7 cellular contexts compared by ENCODE assay signal in the genomic region with DNA sequence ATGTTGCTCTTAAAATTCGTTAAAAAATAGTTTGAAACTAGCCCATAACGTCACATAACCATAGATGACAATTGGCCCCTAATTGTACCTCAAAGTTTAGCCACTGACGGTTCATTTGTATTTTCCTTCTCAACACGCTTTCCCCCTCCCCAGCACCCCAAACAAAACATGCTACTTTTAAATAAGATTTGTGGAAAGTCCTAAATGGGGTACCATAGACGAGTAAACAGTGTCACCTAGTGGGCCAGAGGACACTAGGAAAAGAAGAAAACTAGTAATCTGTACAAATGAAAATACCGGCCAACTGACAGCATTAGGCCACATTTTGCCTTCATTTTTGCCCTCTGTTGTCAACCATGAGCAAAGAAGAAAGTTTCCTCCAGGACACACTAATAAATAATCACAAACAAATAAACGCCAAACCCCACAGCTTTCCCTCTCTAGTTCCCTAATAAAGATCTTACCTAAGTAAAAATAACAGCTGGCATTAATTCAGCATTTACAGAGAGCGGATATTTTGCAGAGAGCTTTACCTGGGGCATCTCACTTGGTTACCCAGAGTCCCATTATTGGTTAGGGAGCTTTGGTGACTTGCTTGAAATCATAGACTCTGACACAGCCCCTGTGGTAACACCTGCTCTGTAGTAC.
DNase-seq lines count a peak whose midpoint lies in the region; TF ChIP-seq lines count a peak whose summit lies in the region.

No MANE protein-coding gene starts in this region.

- TF ChIP-seq CTCF in HEK293 (tag by site-specific recombination; IDR thresholded peaks at IDR 0.05) (peak; percentile 51), dorsolateral prefrontal cortex (IDR thresholded peaks at IDR 0.05 in 54 of 56, conservative IDR thresholded peaks at IDR 0.05 in 2 of 56; ENCODE audit: low read depth in 1 of 56, partially characterized antibody in 56 of 56) (peak; percentile 34 to 88 (median 67)), prostate gland (IDR thresholded peaks at IDR 0.05) (peak in 3 of 4 experiments; percentile 51 to 71 (median 59))

- DNase-seq in NCI-H446 treated with DMSO at 0.1 percent for 48 hours (lab: John Stamatoyannopoulos, UW) (peak; percentile 37), dorsolateral prefrontal cortex (peak in 1 of 10 donors; percentile 20), prostate gland (ENCODE audit: low spot score) (peak; percentile 31), OCI-M2 (lab: John Stamatoyannopoulos, UW; ENCODE audit: unreplicated experiment) (no peak)
- DNase-seq in activated CD4-positive, CD25-positive, alpha-beta regulatory T cell (lab: John Stamatoyannopoulos, UW): no peak
- no peak for DNase-seq in activated CD4-positive, CD25-positive, alpha-beta regulatory T cell treated with anti-CD3 and anti-CD28 coated beads, Interleukin-2, amount 50 U/mL, for 72 hours

- H3K36me3 ChIP-seq in HEK293 (ENCODE audit: control insufficient read depth in 2 of 2, insufficient read depth in 1 of 2, low read length in 2 of 2) (no peaks in the 10 kb centered on the region), prostate gland (no peaks in the 10 kb centered on the region)

- H3K4me1 ChIP-seq in HEK293 (ENCODE audit: control insufficient read depth, insufficient read depth, low read length): no peaks in the 10 kb centered on the region
- H3K4me1 ChIP-seq in prostate gland (replicated peaks): no peaks in the 10 kb centered on the region

- POLR2A ChIA-PET in HEK293 (lab: Yijun Ruan, JAX): no interaction called here

- WGBS in prostate gland: 24% methylated on average over 8 of the region's 8 CpGs

- CTCF ChIA-PET in HEK293 (lab: Yijun Ruan, JAX): interaction anchor here (0.6 to 6.2 kb wide), 9 partner anchors 66 to 1292 kb away, joined by 3 to 29 read pairs (median 4); no protein-coding TSS in a partner anchor

- no peaks in the 10 kb centered on the region for H3K9me3 ChIP-seq in HEK293 (ENCODE audit: control insufficient read depth, insufficient read depth, low read depth, low read length)
- H3K9me3 ChIP-seq in prostate gland: no peaks in the 10 kb centered on the region

- H3K4me3 ChIP-seq in HEK293 (ENCODE audit: low read depth, low read length): no peak overlapping the region
- H3K4me3 ChIP-seq in dorsolateral prefrontal cortex: peak overlapping the region in 37 of 59 donors; percentile 4 to 58 (median 26)
- H3K4me3 ChIP-seq in prostate gland: no peak overlapping the region

- no peaks in the 10 kb centered on the region for H3K27me3 ChIP-seq in dorsolateral prefrontal cortex
- H3K27me3 ChIP-seq in prostate gland (replicated peaks; ENCODE audit: insufficient read depth): no peaks in the 10 kb centered on the region

- TF ChIP-seq POLR2A in prostate gland (IDR thresholded peaks at IDR 0.05): no peak

- H3K27ac ChIP-seq in HEK293 (ENCODE audit: extremely low read depth, low read depth, low read length) (no peak overlapping the region), dorsolateral prefrontal cortex (peak overlapping the region in 6 of 59 donors; percentile 2 to 64 (median 24)), prostate gland (no peak overlapping the region)

- intact Hi-C loops in dorsolateral prefrontal cortex (cut with DNase I): loop anchor here (2.0 to 10.0 kb wide), 7 partner anchors 65 to 1413 kb away; a partner anchor contains a TSS
- intact Hi-C loops in prostate gland (cut with DNase I): no loop called here

TF ChIP-seq in HEK293, 187 proteins besides CTCF, POLR2A, EP300 and RAD21:
- 0 out of 2 replicates have a peak, but pooled peaks have one; percentile 28 for TF ChIP-seq PRDM1 (tag by site-specific recombination; IDR thresholded peaks at IDR 0.05)
- no peak for TF ChIP-seq ZNF610 (tag by site-specific recombination; IDR thresholded peaks at IDR 0.05; ENCODE audit: borderline replicate concordance)
- peak; percentile 90 for TF ChIP-seq ZNF654 (tag by site-specific recombination; IDR thresholded peaks at IDR 0.05; ENCODE audit: low read depth)
- TF ChIP-seq ZNF664 (tag by site-specific recombination; IDR thresholded peaks at IDR 0.05): no peak
- TF ChIP-seq ZNF311 (tag by site-specific recombination; IDR thresholded peaks at IDR 0.05; ENCODE audit: borderline replicate concordance): no peak
- TF ChIP-seq, protein P1, sequence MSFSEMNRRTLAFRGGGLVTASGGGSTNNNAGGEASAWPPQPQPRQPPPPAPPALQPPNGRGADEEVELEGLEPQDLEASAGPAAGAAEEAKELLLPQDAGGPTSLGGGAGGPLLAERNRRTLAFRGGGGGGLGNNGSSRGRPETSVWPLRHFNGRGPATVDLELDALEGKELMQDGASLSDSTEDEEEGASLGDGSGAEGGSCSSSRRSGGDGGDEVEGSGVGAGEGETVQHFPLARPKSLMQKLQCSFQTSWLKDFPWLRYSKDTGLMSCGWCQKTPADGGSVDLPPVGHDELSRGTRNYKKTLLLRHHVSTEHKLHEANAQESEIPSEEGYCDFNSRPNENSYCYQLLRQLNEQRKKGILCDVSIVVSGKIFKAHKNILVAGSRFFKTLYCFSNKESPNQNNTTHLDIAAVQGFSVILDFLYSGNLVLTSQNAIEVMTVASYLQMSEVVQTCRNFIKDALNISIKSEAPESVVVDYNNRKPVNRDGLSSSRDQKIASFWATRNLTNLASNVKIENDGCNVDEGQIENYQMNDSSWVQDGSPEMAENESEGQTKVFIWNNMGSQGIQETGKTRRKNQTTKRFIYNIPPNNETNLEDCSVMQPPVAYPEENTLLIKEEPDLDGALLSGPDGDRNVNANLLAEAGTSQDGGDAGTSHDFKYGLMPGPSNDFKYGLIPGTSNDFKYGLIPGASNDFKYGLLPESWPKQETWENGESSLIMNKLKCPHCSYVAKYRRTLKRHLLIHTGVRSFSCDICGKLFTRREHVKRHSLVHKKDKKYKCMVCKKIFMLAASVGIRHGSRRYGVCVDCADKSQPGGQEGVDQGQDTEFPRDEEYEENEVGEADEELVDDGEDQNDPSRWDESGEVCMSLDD (tag by site-specific recombination; IDR thresholded peaks at IDR 0.05): no peak
- no peak for TF ChIP-seq ZNF155 (tag by site-specific recombination; IDR thresholded peaks at IDR 0.05)
- TF ChIP-seq ZBTB8A (tag by site-specific recombination; IDR thresholded peaks at IDR 0.05): 0 out of 2 replicates have a peak, but pooled peaks have one; percentile 21
TF ChIP-seq in HEK293: peak in this region for 3.

Comparison
In these comparisons a context has a peak if more than half of its experiments do, and no peak if none do; other contexts are left out.
1. H3K4me3 ChIP-seq: peak in dorsolateral prefrontal cortex (37 of 59); none in HEK293 (single experiment) and prostate gland (0 of 2).
2. DNase-seq: peak in NCI-H446 treated with DMSO at 0.1 percent for 48 hours (single experiment) and prostate gland (single experiment); none in OCI-M2 (single experiment), activated CD4-positive, CD25-positive, alpha-beta regulatory T cell (0 of 4) and activated CD4-positive, CD25-positive, alpha-beta regulatory T cell treated with anti-CD3 and anti-CD28 coated beads, Interleukin-2, amount 50 U/mL, for 72 hours (single experiment).
3. Peak in every context shown above with its lines, with median percentiles within 50 percentile points of each other: CTCF ChIP-seq.